ENCODE assay signal across 17 cellular contexts in genomic region chr4:61068745-61069144, GRCh38.
A peak's percentile ranks its signal among the peaks of the same experiment; 100 is the strongest.
DNase-seq lines count a peak whose midpoint lies in the region; ATAC-seq and TF ChIP-seq lines count a peak whose summit lies in the region.
"Had no signal": no experiment of that assay in that cellular context is flagged by ENCODE, and none has a peak within 500 bp of the region (broad histone marks: within the 10 kb centered on the region; RNA-seq: fewer than 3 reads in every experiment).

No MANE protein-coding gene starts in this region.

- WGBS in aorta, 2 donors: 78 to 83% methylated on average over 5 of the region's 5 CpGs

- no peak overlapping the region for H3K4me2 ChIP-seq in fibroblast of lung (ENCODE audit: extremely low read depth, insufficient read depth, low read length)

- no peak overlapping the region for H2AFZ ChIP-seq in fibroblast of lung (ENCODE audit: low read length)

- H4K20me1 ChIP-seq in fibroblast of lung (ENCODE audit: control insufficient read depth, extremely low read depth, insufficient read depth, low read length): no peaks in the 10 kb centered on the region

- DNase-seq in NCI-H526 (lab: John Stamatoyannopoulos, UW): peak; percentile 12 to 26
- no peak for DNase-seq in NCI-H526 treated with DMSO at 0.1 percent for 48 hours (lab: John Stamatoyannopoulos, UW)
- no peak for DNase-seq in RWPE2 (ENCODE audit: low spot score)
- peak; percentile 63 to 69 for DNase-seq in fibroblast of lung (ENCODE audit: low read depth in 2 of 2)
- DNase-seq in renal cortical epithelial cell (ENCODE audit: low read depth): peak; percentile 15
- DNase-seq in stimulated activated CD4-positive, alpha-beta T cell treated with anti-CD3 and anti-CD28 coated beads, Interleukin-4, amount 100 ng/mL, for 4 hours: no peak
- no peak for DNase-seq in effector CD8-positive, alpha-beta T cell (lab: John Stamatoyannopoulos, UW)
- DNase-seq in aorta: no peak
- DNase-seq: activated CD4-positive, alpha-beta T cell treated with anti-CD3 and anti-CD28 coated beads for 1 hour; activated effector memory CD4-positive, alpha-beta T cell treated with Interleukin-2 at 50 U/mL for 16 hours; anterior cingulate cortex; NCI-H2029 treated with DMSO at 0.1 percent for 48 hours; NK-92 treated with Interleukin-12 subunit alpha and Interleukin-12 subunit beta, amount 100 ng/mL, for 24 hours; posterior cingulate gyrus; stimulated activated naive CD8-positive, alpha-beta T cell treated with anti-CD3 and anti-CD28 coated beads, Interleukin-15, amount 100 ng/mL, for 72 hours; T-helper 2 cell had no signal

- H3K4me1 ChIP-seq in RWPE2 (ENCODE audit: insufficient read depth, poor library complexity, severe bottlenecking) (no peaks in the 10 kb centered on the region), fibroblast of lung (ENCODE audit: control insufficient read depth, extremely low read depth, insufficient read depth, low read length) (no peaks in the 10 kb centered on the region), aorta (ENCODE audit: control insufficient read depth in 1 of 2, insufficient read depth in 2 of 2, low read length in 2 of 2) (no peaks in the 10 kb centered on the region)

- no peaks in the 10 kb centered on the region for H3K9me3 ChIP-seq in RWPE2 (ENCODE audit: severe bottlenecking)
- no peaks in the 10 kb centered on the region for H3K9me3 ChIP-seq in fibroblast of lung (ENCODE audit: control insufficient read depth, insufficient read depth, low read depth, low read length)
- no peaks in the 10 kb centered on the region for H3K9me3 ChIP-seq in aorta (ENCODE audit: control insufficient read depth, low read length)

- H3K27ac ChIP-seq in RWPE2 (ENCODE audit: poor library complexity, severe bottlenecking) (no peak overlapping the region), fibroblast of lung (ENCODE audit: insufficient read depth, low read length) (no peak overlapping the region), aorta (ENCODE audit: low read depth in 1 of 2, low read length in 2 of 2) (no peak overlapping the region)

- no peaks in the 10 kb centered on the region for H3K36me3 ChIP-seq in RWPE2 (ENCODE audit: low read depth)
- no peaks in the 10 kb centered on the region for H3K36me3 ChIP-seq in fibroblast of lung (ENCODE audit: control insufficient read depth, insufficient read depth, low read length)
- no peaks in the 10 kb centered on the region for H3K36me3 ChIP-seq in aorta (ENCODE audit: control insufficient read depth in 1 of 2, insufficient read depth in 2 of 2, low read length in 1 of 2)

- ATAC-seq in RWPE2 (ENCODE audit: low read depth): peak; percentile 21; the same call in 1 of the 3 replicates
- no peak for ATAC-seq in aorta (ENCODE audit: low FRiP score)
- ATAC-seq: esophagus mucosa; stimulated activated naive CD8-positive, alpha-beta T cell treated with anti-CD3 and anti-CD28 coated beads, Interleukin-15, amount 100 ng/mL, for 72 hours had no signal

- intact Hi-C loops in aorta (cut with DNase I): no loop called here

- no peak overlapping the region for H3K9ac ChIP-seq in fibroblast of lung (ENCODE audit: insufficient read depth, low read length)

- H3K4me3 ChIP-seq in RWPE2 (ENCODE audit: severe bottlenecking): no peak overlapping the region
- H3K4me3 ChIP-seq in fibroblast of lung (replicated peaks in 1 of 4; ENCODE audit: control extremely low read depth in 1 of 4, insufficient read depth in 1 of 4, low read depth in 3 of 4, low read length in 4 of 4): no peak overlapping the region
- no peak overlapping the region for H3K4me3 ChIP-seq in aorta (ENCODE audit: low read length in 2 of 2)

- TF ChIP-seq CTCF in RWPE2 (IDR thresholded peaks at IDR 0.05; ENCODE audit: poor library complexity, severe bottlenecking): no peak
- no peak for TF ChIP-seq CTCF in fibroblast of lung (conservative IDR thresholded peaks at IDR 0.05 in 1 of 2, IDR thresholded peaks at IDR 0.05 in 1 of 2; ENCODE audit: low read depth in 1 of 2, low read length in 2 of 2)

- no peaks in the 10 kb centered on the region for H3K27me3 ChIP-seq in RWPE2 (ENCODE audit: insufficient read depth, poor library complexity, severe bottlenecking)
- H3K27me3 ChIP-seq in fibroblast of lung (ENCODE audit: control insufficient read depth, insufficient read depth, low read length): no peaks in the 10 kb centered on the region
- no peaks in the 10 kb centered on the region for H3K27me3 ChIP-seq in aorta (ENCODE audit: control insufficient read depth in 1 of 2, insufficient read depth in 2 of 2, low read length in 1 of 2)

- no peaks in the 10 kb centered on the region for H3K79me2 ChIP-seq in fibroblast of lung (ENCODE audit: control insufficient read depth, insufficient read depth, low read length)

Comparison
In these comparisons a context has a peak if more than half of its experiments do, and no peak if none do; other contexts are left out.
1. DNase-seq: peak in NCI-H526 (2 of 2), fibroblast of lung (2 of 2) and renal cortical epithelial cell (single experiment); none in NCI-H526 treated with DMSO at 0.1 percent for 48 hours (single experiment), RWPE2 (single experiment), stimulated activated CD4-positive, alpha-beta T cell treated with anti-CD3 and anti-CD28 coated beads, Interleukin-4, amount 100 ng/mL, for 4 hours (0 of 2), effector CD8-positive, alpha-beta T cell (single experiment) and aorta (0 of 2).